Comparison of ENCODE assay signal across 18 cellular contexts in the genomic region with DNA sequence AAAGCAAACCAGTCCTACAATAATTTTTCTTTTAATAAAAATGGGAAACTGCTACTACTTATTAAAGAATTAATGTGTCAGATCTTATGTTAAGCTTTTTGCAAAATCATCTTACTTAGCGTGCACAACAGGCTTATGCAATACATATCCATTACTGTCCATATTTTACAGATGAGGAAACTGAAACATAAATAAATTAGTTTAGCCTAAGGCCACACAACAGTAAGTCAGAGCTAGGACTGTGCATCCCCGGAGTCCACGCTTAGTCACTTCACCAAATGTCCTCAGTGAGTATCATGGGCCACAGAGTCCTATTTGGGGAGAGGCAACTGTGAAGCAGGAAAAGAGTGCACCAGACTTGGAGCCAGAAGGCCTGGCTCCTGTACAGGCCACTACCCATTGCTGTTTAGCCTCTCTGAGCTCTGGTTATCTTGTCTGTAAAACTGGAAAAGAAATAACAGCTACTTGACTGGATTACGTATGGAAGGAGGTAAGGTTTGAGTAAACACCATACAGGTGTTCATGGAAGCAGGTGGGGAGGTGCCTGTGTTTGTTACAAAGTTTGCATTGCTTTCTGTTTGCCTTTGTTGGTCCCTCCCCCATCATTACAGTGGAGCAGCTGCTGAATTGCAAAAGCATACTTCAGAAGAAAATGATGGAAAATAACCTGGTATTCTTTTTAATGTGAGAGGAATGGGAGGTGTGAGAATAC.
DNase-seq lines count a peak whose midpoint lies in the region; ATAC-seq lines count a peak whose summit lies in the region.
"Had no signal": no experiment of that assay in that cellular context is flagged by ENCODE, and none has a peak within 500 bp of the region (broad histone marks: within the 10 kb centered on the region; RNA-seq: fewer than 3 reads in every experiment).

No MANE protein-coding gene starts in this region.

- DNase-seq in DMS53 (lab: John Stamatoyannopoulos, UW) (peak; percentile 97), NCI-H1105 (lab: John Stamatoyannopoulos, UW) (peak; percentile 87), NCI-H526 treated with DMSO at 0.1 percent for 48 hours (lab: John Stamatoyannopoulos, UW) (peak; percentile 76), fibroblast of gingiva (ENCODE audit: low read depth) (peak; percentile 39), GM19238 (ENCODE audit: insufficient read length, low spot score) (no peak), NAMALWA (ENCODE audit: low spot score) (no peak)
- DNase-seq: activated CD4-positive, alpha-beta T cell treated with anti-CD3 and anti-CD28 coated beads, Interleukin-2, amount 50 U/mL, for 1 hour; activated T-cell treated with anti-CD3 and anti-CD28 coated beads, Interleukin-2, amount 50 U/mL, for 4 hours; heart right ventricle; Karpas-422; NCI-H82; posterior cingulate gyrus; SIG-M5; spleen; T1000 had no signal

- no peak for ATAC-seq in HG03039 (IDR thresholded peaks at IDR 0.05; ENCODE audit: unreplicated experiment)
- no peak for ATAC-seq in HG03025 (IDR thresholded peaks at IDR 0.05; ENCODE audit: low FRiP score, unreplicated experiment)
- ATAC-seq: activated T-cell treated with anti-CD3 and anti-CD28 coated beads, Interleukin-2, amount 50 U/mL, for 4 hours; heart right ventricle; left lobe of liver had no signal

Comparison
In these comparisons a context has a peak if more than half of its experiments do, and no peak if none do; other contexts are left out.
1. DNase-seq: peak in DMS53 (single experiment), NCI-H1105 (single experiment), NCI-H526 treated with DMSO at 0.1 percent for 48 hours (single experiment) and fibroblast of gingiva (single experiment); none in GM19238 (single experiment) and NAMALWA (single experiment).